Comparison of ENCODE assay signal across 24 cellular contexts in the genomic region with DNA sequence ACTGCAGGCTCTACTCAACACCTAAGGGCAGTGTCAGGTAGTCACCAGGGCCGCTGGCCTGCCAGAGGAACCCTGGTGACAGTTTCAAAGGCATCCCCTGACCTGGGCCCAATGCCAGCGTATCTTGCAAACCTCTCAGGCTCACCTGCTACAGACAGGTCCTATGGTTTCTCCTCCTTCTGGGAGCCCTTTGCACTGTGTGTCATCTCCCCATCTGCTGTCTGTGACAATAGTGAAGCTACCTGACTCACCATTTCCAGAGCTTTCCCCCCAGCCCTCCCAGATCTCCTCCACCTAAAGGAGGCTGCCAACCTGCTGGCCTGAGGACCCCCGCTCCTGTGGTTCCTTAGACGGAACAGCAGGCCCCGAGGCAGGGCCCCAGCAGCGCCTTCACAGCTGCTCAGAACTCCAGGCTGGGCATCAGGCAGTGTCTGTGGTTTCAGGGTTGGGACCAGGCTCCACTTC.
DNase-seq lines count a peak whose midpoint lies in the region; ATAC-seq, FAIRE-seq and TF ChIP-seq lines count a peak whose summit lies in the region.
"Had no signal": no experiment of that assay in that cellular context is flagged by ENCODE, and none has a peak within 500 bp of the region (broad histone marks: within the 10 kb centered on the region; RNA-seq: fewer than 3 reads in every experiment).

No MANE protein-coding gene starts in this region.

- H3K9me3 ChIP-seq in RWPE2 (ENCODE audit: severe bottlenecking) (no peaks in the 10 kb centered on the region), endodermal cell (ENCODE audit: control insufficient read depth, low read length) (no peaks in the 10 kb centered on the region), mesenchymal stem cell (ENCODE audit: control insufficient read depth, low read length) (no peaks in the 10 kb centered on the region)
- H3K9me3 ChIP-seq: BE2C had no signal

- 93% methylated on average over 5 to 6 of the region's 6 CpGs for WGBS in endodermal cell (ENCODE audit: insufficient coverage in 1 of 2, insufficient read length in 1 of 2), 2 experiments
- WGBS in mesenchymal stem cell = 81% methylated on average over 6 of the region's 6 CpGs

- H3K36me3 Mint-ChIP-seq in activated CD4-positive, alpha-beta T cell treated with anti-CD3 and anti-CD28 coated beads for 36 hours (ENCODE audit: low read depth) = no peaks in the 10 kb centered on the region
- no peaks in the 10 kb centered on the region for H3K36me3 Mint-ChIP-seq in endodermal cell (ENCODE audit: low read depth)
- H3K36me3 Mint-ChIP-seq: CD4-positive, CD25-positive, alpha-beta regulatory T cell had no signal

- no peak overlapping the region for H3K14ac ChIP-seq in mesenchymal stem cell (ENCODE audit: low read length in 2 of 2)

- no peak overlapping the region for H2BK12ac ChIP-seq in mesenchymal stem cell (ENCODE audit: low read length in 2 of 2)

- H3K27me3 Mint-ChIP-seq in activated CD4-positive, alpha-beta T cell treated with anti-CD3 and anti-CD28 coated beads for 36 hours = peaks cover 8% of the 10 kb centered on the region
- no peaks in the 10 kb centered on the region for H3K27me3 Mint-ChIP-seq in endodermal cell (ENCODE audit: insufficient read depth)
- H3K27me3 Mint-ChIP-seq in stimulated activated naive CD8-positive, alpha-beta T cell treated with anti-CD3 and anti-CD28 coated beads, Interleukin-15, amount 100 ng/mL, for 72 hours = peaks cover 35% of the 10 kb centered on the region

- H3K4me2 ChIP-seq in mesenchymal stem cell (ENCODE audit: low read length, poor library complexity, severe bottlenecking) = no peak overlapping the region

- no peaks in the 10 kb centered on the region for H3K9me3 Mint-ChIP-seq in activated CD4-positive, alpha-beta T cell treated with anti-CD3 and anti-CD28 coated beads for 36 hours (ENCODE audit: low read depth)
- H3K9me3 Mint-ChIP-seq in endodermal cell = no peaks in the 10 kb centered on the region
- no peaks in the 10 kb centered on the region for H3K9me3 Mint-ChIP-seq in stimulated activated naive CD8-positive, alpha-beta T cell treated with anti-CD3 and anti-CD28 coated beads, Interleukin-15, amount 100 ng/mL, for 72 hours
- H3K9me3 Mint-ChIP-seq: CD4-positive, CD25-positive, alpha-beta regulatory T cell had no signal

- no peak overlapping the region for H2BK15ac ChIP-seq in mesenchymal stem cell (ENCODE audit: low read depth, poor library complexity, severe bottlenecking)

- no peak overlapping the region for H4K91ac ChIP-seq in mesenchymal stem cell (ENCODE audit: low read length)

- intact Hi-C loops in activated CD4-positive, alpha-beta T cell treated with anti-CD3 and anti-CD28 coated beads for 36 hours (cut with DNase I, micrococcal nuclease) = no loop called here

- H3K18ac ChIP-seq in mesenchymal stem cell (ENCODE audit: low read depth in 1 of 2, low read length in 2 of 2) = no peak overlapping the region

- no peak overlapping the region for H3K4me3 Mint-ChIP-seq in activated CD4-positive, alpha-beta T cell treated with anti-CD3 and anti-CD28 coated beads for 36 hours
- H3K4me3 Mint-ChIP-seq in endodermal cell = no peak overlapping the region
- no peak overlapping the region for H3K4me3 Mint-ChIP-seq in stimulated activated naive CD8-positive, alpha-beta T cell treated with anti-CD3 and anti-CD28 coated beads, Interleukin-15, amount 100 ng/mL, for 72 hours
- H3K4me3 Mint-ChIP-seq: CD4-positive, CD25-positive, alpha-beta regulatory T cell had no signal

- H3K79me1 ChIP-seq in mesenchymal stem cell (replicated peaks; ENCODE audit: low read length, poor library complexity, severe bottlenecking) = no peaks in the 10 kb centered on the region

- H3K4me3 ChIP-seq in RWPE2 (ENCODE audit: severe bottlenecking) (no peak overlapping the region), endodermal cell (ENCODE audit: low read length) (no peak overlapping the region), mesenchymal stem cell (ENCODE audit: insufficient read depth in 1 of 2, low read depth in 1 of 2, low read length in 2 of 2) (no peak overlapping the region)

- CTCF ChIA-PET in activated CD4-positive, alpha-beta T cell treated with anti-CD3 and anti-CD28 coated beads for 36 hours (lab: Charles Lee) = interaction anchor here (2.4 kb wide), 1 partner anchor 14 kb away, joined by 8 read pairs; no protein-coding TSS in a partner anchor

- ATAC-seq in activated CD4-positive, alpha-beta T cell treated with anti-CD3 and anti-CD28 coated beads for 36 hours = peak; percentile 36
- no peak for ATAC-seq in RWPE2 (ENCODE audit: low read depth)
- ATAC-seq in stimulated activated naive CD8-positive, alpha-beta T cell treated with anti-CD3 and anti-CD28 coated beads, Interleukin-15, amount 100 ng/mL, for 72 hours = peak; percentile 22
- ATAC-seq: HepG2 had no signal

- no peaks in the 10 kb centered on the region for H3K4me1 Mint-ChIP-seq in activated CD4-positive, alpha-beta T cell treated with anti-CD3 and anti-CD28 coated beads for 36 hours
- peaks cover 4% of the 10 kb centered on the region for H3K4me1 Mint-ChIP-seq in endodermal cell
- peaks cover 9% of the 10 kb centered on the region for H3K4me1 Mint-ChIP-seq in stimulated activated naive CD8-positive, alpha-beta T cell treated with anti-CD3 and anti-CD28 coated beads, Interleukin-15, amount 100 ng/mL, for 72 hours
- H3K4me1 Mint-ChIP-seq: CD4-positive, CD25-positive, alpha-beta regulatory T cell had no signal

- in situ Hi-C loops in ACHN (cut with HindIII; ENCODE audit: low pct_ligation_motif_present, low pct_unique_long_range_greater_than_20kb, low sequenced_read_pairs) = no loop called here

- H3K36me3 ChIP-seq in RWPE2 (ENCODE audit: low read depth) (no peaks in the 10 kb centered on the region), endodermal cell (ENCODE audit: control insufficient read depth, insufficient read depth, low read length) (no peaks in the 10 kb centered on the region), mesenchymal stem cell (ENCODE audit: control insufficient read depth in 1 of 2, insufficient read depth in 2 of 2, low read depth in 1 of 2, low read length in 2 of 2) (no peaks in the 10 kb centered on the region)
- H3K36me3 ChIP-seq: BE2C had no signal

- no peak for TF ChIP-seq CTCF in RWPE2 (IDR thresholded peaks at IDR 0.05; ENCODE audit: poor library complexity, severe bottlenecking)
- no peak for TF ChIP-seq CTCF in endodermal cell (conservative IDR thresholded peaks at IDR 0.05)

- no peak overlapping the region for H2AK5ac ChIP-seq in mesenchymal stem cell (ENCODE audit: low read length, severe bottlenecking)

- H3K27me3 ChIP-seq in RWPE2 (ENCODE audit: insufficient read depth, poor library complexity, severe bottlenecking) (peaks cover 23% of the 10 kb centered on the region), endodermal cell (ENCODE audit: control insufficient read depth, insufficient read depth, low read length, poor library complexity, severe bottlenecking) (no peaks in the 10 kb centered on the region), mesenchymal stem cell (ENCODE audit: control insufficient read depth in 1 of 2, insufficient read depth in 1 of 2, low read length in 2 of 2) (peaks cover 10 to 48% of the 10 kb centered on the region in 2 experiments)

- H3K9ac ChIP-seq in endodermal cell (ENCODE audit: extremely low read depth, low read length, poor library complexity, severe bottlenecking) (no peak overlapping the region), mesenchymal stem cell (ENCODE audit: low read length) (no peak overlapping the region)

- H4K8ac ChIP-seq in mesenchymal stem cell (ENCODE audit: low read length) = no peak overlapping the region

- POLR2A ChIA-PET in activated CD4-positive, alpha-beta T cell treated with anti-CD3 and anti-CD28 coated beads for 36 hours (lab: Charles Lee) = no interaction called here

- no peak overlapping the region for H3K27ac Mint-ChIP-seq in activated CD4-positive, alpha-beta T cell treated with anti-CD3 and anti-CD28 coated beads for 36 hours
- no peak overlapping the region for H3K27ac Mint-ChIP-seq in endodermal cell
- H3K27ac Mint-ChIP-seq in stimulated activated naive CD8-positive, alpha-beta T cell treated with anti-CD3 and anti-CD28 coated beads, Interleukin-15, amount 100 ng/mL, for 72 hours = no peak overlapping the region
- H3K27ac Mint-ChIP-seq: CD4-positive, CD25-positive, alpha-beta regulatory T cell had no signal

- H2AFZ ChIP-seq in mesenchymal stem cell (ENCODE audit: low read depth, low read length) = no peak overlapping the region

- FAIRE-seq in frontal cortex (lab: Jason Lieb, UNC) = no peak
- FAIRE-seq: H54, HepG2 had no signal

- no peak overlapping the region for H2BK5ac ChIP-seq in mesenchymal stem cell (ENCODE audit: low read depth, low read length, poor library complexity, severe bottlenecking)

- no peak overlapping the region for H3K4ac ChIP-seq in mesenchymal stem cell (ENCODE audit: low read depth in 1 of 2, low read length in 2 of 2)

- H2BK120ac ChIP-seq in mesenchymal stem cell (ENCODE audit: low read depth, low read length) = no peak overlapping the region

- H3K27ac ChIP-seq in RWPE2 (ENCODE audit: poor library complexity, severe bottlenecking) (no peak overlapping the region), endodermal cell (ENCODE audit: low read depth, low read length) (no peak overlapping the region), mesenchymal stem cell (ENCODE audit: low read length, poor library complexity, severe bottlenecking) (no peak overlapping the region)

- H3K4me1 ChIP-seq in RWPE2 (ENCODE audit: insufficient read depth, poor library complexity, severe bottlenecking) (no peaks in the 10 kb centered on the region), endodermal cell (ENCODE audit: control insufficient read depth, insufficient read depth, low read length) (no peaks in the 10 kb centered on the region), mesenchymal stem cell (ENCODE audit: control insufficient read depth, insufficient read depth, low read depth, low read length) (no peaks in the 10 kb centered on the region)
- H3K4me1 ChIP-seq: BE2C had no signal

- no peak overlapping the region for H3K23ac ChIP-seq in mesenchymal stem cell (ENCODE audit: low read length in 2 of 2)

- DNase-seq in activated CD4-positive, alpha-beta T cell treated with anti-CD3 and anti-CD28 coated beads for 36 hours = no peak
- DNase-seq in activated CD4-positive, alpha-beta T cell treated with anti-CD3 and anti-CD28 coated beads, Interleukin-2, amount 50 U/mL, for 48 hours = no peak
- DNase-seq in RWPE2 (ENCODE audit: low spot score) = peak; percentile 52
- peak; percentile 42 for DNase-seq in endodermal cell
- no peak for DNase-seq in stimulated activated naive CD8-positive, alpha-beta T cell treated with anti-CD3 and anti-CD28 coated beads, Interleukin-15, amount 100 ng/mL, for 72 hours
- no peak for DNase-seq in mesenchymal stem cell
- DNase-seq in ACHN = no peak
- no peak for DNase-seq in frontal cortex (ENCODE audit: low spot score in 2 of 2)
- DNase-seq: 8988T; BE2C; CD4-positive, CD25-positive, alpha-beta regulatory T cell; COR-L47; DMS 273 treated with DMSO at 0.1 percent for 48 hours; GDM1; KBM-7; NCI-H1105; NCI-H2081; NCI-H2171 treated with DMSO at 0.1 percent for 48 hours; NCI-H446; NCI-H526 treated with DMSO at 0.1 percent for 48 hours; NK-92 treated with Interleukin-12 subunit alpha and Interleukin-12 subunit beta, amount 100 ng/mL, for 24 hours; SHP77 treated with DMSO at 0.1 percent for 48 hours had no signal

Comparison
In these comparisons a context has a peak if more than half of its experiments do, and no peak if none do; other contexts are left out.
1. DNase-seq: peak in RWPE2 (single experiment) and endodermal cell (single experiment); none in activated CD4-positive, alpha-beta T cell treated with anti-CD3 and anti-CD28 coated beads for 36 hours (single experiment), activated CD4-positive, alpha-beta T cell treated with anti-CD3 and anti-CD28 coated beads, Interleukin-2, amount 50 U/mL, for 48 hours (0 of 2), stimulated activated naive CD8-positive, alpha-beta T cell treated with anti-CD3 and anti-CD28 coated beads, Interleukin-15, amount 100 ng/mL, for 72 hours (0 of 2), mesenchymal stem cell (single experiment), ACHN (single experiment) and frontal cortex (0 of 2).